Comparison of ENCODE assay signal across 8 cellular contexts in genomic region chr15:83206971-83207621, GRCh38. TPM values are rescaled to one million over a fixed set of nuclear protein-coding genes. Genes with fewer than 3 reads are reported as not detected.
DNase-seq lines count a peak whose midpoint lies in the region; ATAC-seq and TF ChIP-seq lines count a peak whose summit lies in the region.

No MANE protein-coding gene starts in this region.

- TF ChIP-seq POLR2A in uterus (IDR thresholded peaks at IDR 0.05): no peak

- H3K36me3 ChIP-seq in fibroblast of lung (ENCODE audit: control insufficient read depth, insufficient read depth, low read length) (no peaks in the 10 kb centered on the region), muscle layer of duodenum (ENCODE audit: control insufficient read depth in 1 of 2, insufficient read depth in 2 of 2, low read length in 2 of 2) (no peaks in the 10 kb centered on the region), uterus (no peaks in the 10 kb centered on the region)

- peak; percentile 4 for DNase-seq in stimulated activated CD4-positive, alpha-beta T cell treated with anti-CD3 and anti-CD28 coated beads, Interleukin-1b, Interleukin-23, amount 100 ng/mL, for 48 hours
- DNase-seq in stimulated activated CD4-positive, alpha-beta T cell treated with anti-CD3 and anti-CD28 coated beads, Interleukin-2, amount 100 ng/mL, for 48 hours: no peak
- DNase-seq in activated CD8-positive, alpha-beta memory T cell treated with anti-CD3 and anti-CD28 coated beads, Interleukin-2, amount 50 U/mL, for 48 hours: peak; percentile 62
- peak; percentile 32 to 49 for DNase-seq in fibroblast of lung (ENCODE audit: low read depth in 2 of 2)
- DNase-seq in uterus: peak; percentile 32 to 49
- no peak for DNase-seq in AML-193 (lab: John Stamatoyannopoulos, UW)

- peak; percentile 31 for ATAC-seq in HG03432 (IDR thresholded peaks at IDR 0.05; ENCODE audit: unreplicated experiment)

- peak overlapping the region; percentile 71 for H3K4me2 ChIP-seq in fibroblast of lung (ENCODE audit: extremely low read depth, insufficient read depth, low read length)

- H3K4me3 ChIP-seq in fibroblast of lung (replicated peaks in 1 of 4; ENCODE audit: control extremely low read depth in 1 of 4, insufficient read depth in 1 of 4, low read depth in 3 of 4, low read length in 4 of 4) (peak overlapping the region; percentile 79 to 87 (median 84)), muscle layer of duodenum (ENCODE audit: low read depth in 1 of 2, low read length in 2 of 2) (peak overlapping the region; percentile 73 to 80), uterus (peak overlapping the region; percentile 78 to 82)

- peak overlapping the region; percentile 82 for H2AFZ ChIP-seq in fibroblast of lung (ENCODE audit: low read length)

- H3K79me2 ChIP-seq in fibroblast of lung (ENCODE audit: control insufficient read depth, insufficient read depth, low read length): peaks cover 46% of the 10 kb centered on the region

- H3K9ac ChIP-seq in fibroblast of lung (ENCODE audit: insufficient read depth, low read length): peak overlapping the region; percentile 87

- H3K27ac ChIP-seq in fibroblast of lung (ENCODE audit: insufficient read depth, low read length): peak overlapping the region; percentile 87
- peak overlapping the region; percentile 47 for H3K27ac ChIP-seq in muscle layer of duodenum (ENCODE audit: low read length)
- peak overlapping the region; percentile 92 to 94 for H3K27ac ChIP-seq in uterus

- intact Hi-C loops in uterus (cut with DNase I; ENCODE audit: low total_unique reads): loop anchor here (5.0 kb wide), 1 partner anchor 140 kb away; the partner anchor contains the start of gene BTBD1

- no peaks in the 10 kb centered on the region for H3K9me3 ChIP-seq in fibroblast of lung (ENCODE audit: control insufficient read depth, insufficient read depth, low read depth, low read length)
- H3K9me3 ChIP-seq in muscle layer of duodenum (ENCODE audit: control insufficient read depth in 1 of 2, low read length in 2 of 2): no peaks in the 10 kb centered on the region
- H3K9me3 ChIP-seq in uterus: no peaks in the 10 kb centered on the region

- no peaks in the 10 kb centered on the region for H3K27me3 ChIP-seq in fibroblast of lung (ENCODE audit: control insufficient read depth, insufficient read depth, low read length)
- H3K27me3 ChIP-seq in muscle layer of duodenum (ENCODE audit: low read depth, low read length): no peaks in the 10 kb centered on the region
- no peaks in the 10 kb centered on the region for H3K27me3 ChIP-seq in uterus

- no peaks in the 10 kb centered on the region for H4K20me1 ChIP-seq in fibroblast of lung (ENCODE audit: control insufficient read depth, extremely low read depth, insufficient read depth, low read length)

- TF ChIP-seq CTCF in fibroblast of lung (conservative IDR thresholded peaks at IDR 0.05 in 1 of 2, IDR thresholded peaks at IDR 0.05 in 1 of 2; ENCODE audit: low read depth in 1 of 2, low read length in 2 of 2) (no peak), uterus (IDR thresholded peaks at IDR 0.05) (no peak)

- H3K4me1 ChIP-seq in fibroblast of lung (ENCODE audit: control insufficient read depth, extremely low read depth, insufficient read depth, low read length): no peaks in the 10 kb centered on the region
- peaks cover 5 to 26% of the 10 kb centered on the region in 2 donors for H3K4me1 ChIP-seq in muscle layer of duodenum (ENCODE audit: control insufficient read depth in 1 of 2, insufficient read depth in 2 of 2, low read length in 2 of 2)
- no peaks in the 10 kb centered on the region for H3K4me1 ChIP-seq in uterus

RNA-seq across cellular contexts. Expression of gene HDGFL3, which starts 0.5 kb away (rescaled TPM):
- total RNA-seq in fibroblast of lung (26.2 and 43.1 TPM in 2 replicates), uterus (10 to 100 TPM; 12.8 to 70.9 (median 38.1) TPM)
- polyA plus RNA-seq in fibroblast of lung: 59.1 and 67.2 TPM in 2 replicates
- 51.3 and 56.0 TPM in 2 replicates for polyA plus RNA-seq in fibroblast of lung (2012)
- 2.2 and 4.0 TPM in 2 replicates for polyA minus RNA-seq in fibroblast of lung (ENCODE audit: low replicate concordance)

Comparison
In these comparisons a context has a peak if more than half of its experiments do, and no peak if none do; other contexts are left out.
1. DNase-seq: peak in stimulated activated CD4-positive, alpha-beta T cell treated with anti-CD3 and anti-CD28 coated beads, Interleukin-1b, Interleukin-23, amount 100 ng/mL, for 48 hours (single experiment), activated CD8-positive, alpha-beta memory T cell treated with anti-CD3 and anti-CD28 coated beads, Interleukin-2, amount 50 U/mL, for 48 hours (single experiment), fibroblast of lung (2 of 2) and uterus (2 of 2); none in stimulated activated CD4-positive, alpha-beta T cell treated with anti-CD3 and anti-CD28 coated beads, Interleukin-2, amount 100 ng/mL, for 48 hours (0 of 2) and AML-193 (0 of 2).
2. Peak in every context shown above with its lines, with median percentiles within 50 percentile points of each other: H3K27ac ChIP-seq and H3K4me3 ChIP-seq.